Comparison of ENCODE assay signal across 8 cellular contexts in genomic region chr9:62838024-62838718, GRCh38.
DNase-seq lines count a peak whose midpoint lies in the region; ATAC-seq, FAIRE-seq and TF ChIP-seq lines count a peak whose summit lies in the region.
"Not testable (repeated sequence)": the region's sequence is repeated elsewhere in the genome, so short reads cannot be mapped to it uniquely, and the experiment has no call there.

No MANE protein-coding gene starts in this region.

- peak overlapping the region; percentile 85 for H3K4me2 ChIP-seq in astrocyte (ENCODE audit: low read length)

- not testable (repeated sequence) for H3K9me3 Mint-ChIP-seq in astrocyte (ENCODE audit: unreplicated experiment)

- peak overlapping the region; percentile 95 for H2AFZ ChIP-seq in astrocyte (ENCODE audit: low read depth, low read length)

- ATAC-seq in GM21390 (IDR thresholded peaks at IDR 0.05; ENCODE audit: unreplicated experiment) = peak; percentile 100
- peak; percentile 100 for ATAC-seq in HG03457 (IDR thresholded peaks at IDR 0.05; ENCODE audit: unreplicated experiment)
- ATAC-seq in Right ventricle myocardium superior (ENCODE audit: poor library complexity) = peak; percentile 100

- H3K27ac ChIP-seq in astrocyte (ENCODE audit: low read depth, low read length) = not testable (repeated sequence)
- peak overlapping the region; percentile 58 for H3K27ac ChIP-seq in neutrophil

- peak overlapping the region; percentile 52 for H3K4me3 ChIP-seq in astrocyte (ENCODE audit: insufficient read depth, low read depth, low read length)
- peak overlapping the region; percentile 60 to 67 for H3K4me3 ChIP-seq in neutrophil (ENCODE audit: low read depth in 1 of 2, low read length in 1 of 2)

- TF ChIP-seq CTCF in D721Med (IDR thresholded peaks at IDR 0.05; ENCODE audit: insufficient read depth, missing control alignments); astrocyte (IDR thresholded peaks at IDR 0.05; ENCODE audit: insufficient read depth, low read depth, low read length); neutrophil (IDR thresholded peaks at IDR 0.05): not testable (repeated sequence)

- not testable (repeated sequence) for H3K9ac ChIP-seq in astrocyte (ENCODE audit: low read length)

- not testable (repeated sequence) for H3K4me1 ChIP-seq in astrocyte (ENCODE audit: insufficient read depth, low read length)
- H3K4me1 ChIP-seq in neutrophil (ENCODE audit: control insufficient read depth in 1 of 2, insufficient read depth in 1 of 2, low read depth in 1 of 2, low read length in 1 of 2) = peaks cover 0 to 15% of the 10 kb centered on the region in 2 experiments

- not testable (repeated sequence) for H3K27me3 ChIP-seq in astrocyte (ENCODE audit: insufficient read depth, low read length)
- H3K27me3 ChIP-seq in neutrophil = peaks cover 69% of the 10 kb centered on the region

- DNase-seq in D721Med (ENCODE audit: insufficient read length, low spot score) (peak; percentile 37), T-helper 22 cell (ENCODE audit: low read depth) (peak; percentile 81), astrocyte (ENCODE audit: low read depth) (peak; percentile 86), Right ventricle myocardium superior (peak; percentile 96)
- DNase-seq in stimulated activated CD8-positive, alpha-beta memory T cell treated with anti-CD3 and anti-CD28 coated beads, Interleukin-7, amount 100 ng/mL, for 1 hour (ENCODE audit: low read depth in 2 of 2) = peak; percentile 88 to 93

- H3K27ac Mint-ChIP-seq in astrocyte (ENCODE audit: unreplicated experiment) = not testable (repeated sequence)

- not testable (repeated sequence) for H3K79me2 ChIP-seq in astrocyte (ENCODE audit: insufficient read depth, low read length)

- not testable (repeated sequence) for H3K36me3 Mint-ChIP-seq in astrocyte (ENCODE audit: low read depth, unreplicated experiment)

- peaks cover 26% of the 10 kb centered on the region for H3K27me3 Mint-ChIP-seq in astrocyte (ENCODE audit: low read depth, unreplicated experiment)

- H3K4me3 Mint-ChIP-seq in astrocyte (ENCODE audit: unreplicated experiment) = peak overlapping the region; percentile 85

- H3K4me1 Mint-ChIP-seq in astrocyte (ENCODE audit: low read depth, unreplicated experiment) = not testable (repeated sequence)

- H4K20me1 ChIP-seq in astrocyte (ENCODE audit: insufficient read depth, low read length) = not testable (repeated sequence)

- H3K9me3 ChIP-seq in astrocyte (ENCODE audit: insufficient read depth, low read depth, low read length); neutrophil: not testable (repeated sequence)

- H3K36me3 ChIP-seq in astrocyte (ENCODE audit: insufficient read depth, low read length); neutrophil: not testable (repeated sequence)

- intact Hi-C loops in Right ventricle myocardium superior (cut with DNase I) = not testable (repeated sequence)

- not testable (repeated sequence) for FAIRE-seq in D721Med (lab: Jason Lieb, UNC); astrocyte (lab: Jason Lieb, UNC)

Comparison
In these comparisons a context has a peak if more than half of its experiments do, and no peak if none do; other contexts are left out.
1. DNase-seq: peak in every context shown above with its lines; median percentile 96 in Right ventricle myocardium superior; 90 in stimulated activated CD8-positive, alpha-beta memory T cell treated with anti-CD3 and anti-CD28 coated beads, Interleukin-7, amount 100 ng/mL, for 1 hour; 86 in astrocyte; 81 in T-helper 22 cell; 37 in D721Med.